21 cellular contexts compared by ENCODE assay signal in genomic region chr14:59435987-59436386, GRCh38.
"Had no signal": no experiment of that assay in that cellular context is flagged by ENCODE, and none has a peak within 500 bp of the region (broad histone marks: within the 10 kb centered on the region; RNA-seq: fewer than 3 reads in every experiment).

No MANE protein-coding gene starts in this region.

- H3K4me1 ChIP-seq: lower lobe of right lung had no signal

- H3K36me3 ChIP-seq: lower lobe of right lung, vagina had no signal

- H3K4me3 ChIP-seq: dorsolateral prefrontal cortex, lower lobe of right lung, psoas muscle, vagina had no signal

- H3K27me3 ChIP-seq: dorsolateral prefrontal cortex, foreskin keratinocyte, vagina had no signal

- DNase-seq: activated CD4-positive, alpha-beta T cell treated with anti-CD3 and anti-CD28 coated beads, Interleukin-2, amount 10 ng/mL, durations not matched to agents 24 days and 14 days; activated CD8-positive, alpha-beta T cell treated with anti-CD3 and anti-CD28 coated beads, Interleukin-2, amount 10 ng/mL, durations not matched to agents 7 days and 5 days; activated naive CD4-positive, alpha-beta T cell treated with Interleukin-2 at 50 U/mL for 16 hours; activated naive CD8-positive, alpha-beta T cell treated with anti-CD3 and anti-CD28 coated beads, Interleukin-2, amount 10 ng/mL, durations not matched to agents 7 days and 5 days; activated T-cell treated with anti-CD3 and anti-CD28 coated beads, Interleukin-2, amount 50 U/mL, for 24 hours; amygdala; dorsolateral prefrontal cortex; endodermal cell; foreskin keratinocyte; hippocampal formation; islet precursor cell; lower lobe of right lung; naive thymus-derived CD8-positive, alpha-beta T cell; psoas muscle; right cardiac atrium; stimulated activated CD4-positive, alpha-beta T cell treated with anti-CD3 and anti-CD28 coated beads, Interleukin-2, amount 100 ng/mL, for 24 hours; stimulated activated naive CD8-positive, alpha-beta T cell treated with anti-CD3 and anti-CD28 coated beads, Interleukin-15, Interleukin-2, amounts not matched to agents 100 U/mL and 50 U/mL, for 24 hours; substantia nigra; trophoblast cell had no signal

- H3K9me3 ChIP-seq: lower lobe of right lung, psoas muscle, vagina had no signal

- H3K27ac ChIP-seq: dorsolateral prefrontal cortex, epithelial cell of prostate, foreskin keratinocyte, lower lobe of right lung, psoas muscle, vagina had no signal
